1 cellular context compared by ENCODE assay signal in the genomic region with DNA sequence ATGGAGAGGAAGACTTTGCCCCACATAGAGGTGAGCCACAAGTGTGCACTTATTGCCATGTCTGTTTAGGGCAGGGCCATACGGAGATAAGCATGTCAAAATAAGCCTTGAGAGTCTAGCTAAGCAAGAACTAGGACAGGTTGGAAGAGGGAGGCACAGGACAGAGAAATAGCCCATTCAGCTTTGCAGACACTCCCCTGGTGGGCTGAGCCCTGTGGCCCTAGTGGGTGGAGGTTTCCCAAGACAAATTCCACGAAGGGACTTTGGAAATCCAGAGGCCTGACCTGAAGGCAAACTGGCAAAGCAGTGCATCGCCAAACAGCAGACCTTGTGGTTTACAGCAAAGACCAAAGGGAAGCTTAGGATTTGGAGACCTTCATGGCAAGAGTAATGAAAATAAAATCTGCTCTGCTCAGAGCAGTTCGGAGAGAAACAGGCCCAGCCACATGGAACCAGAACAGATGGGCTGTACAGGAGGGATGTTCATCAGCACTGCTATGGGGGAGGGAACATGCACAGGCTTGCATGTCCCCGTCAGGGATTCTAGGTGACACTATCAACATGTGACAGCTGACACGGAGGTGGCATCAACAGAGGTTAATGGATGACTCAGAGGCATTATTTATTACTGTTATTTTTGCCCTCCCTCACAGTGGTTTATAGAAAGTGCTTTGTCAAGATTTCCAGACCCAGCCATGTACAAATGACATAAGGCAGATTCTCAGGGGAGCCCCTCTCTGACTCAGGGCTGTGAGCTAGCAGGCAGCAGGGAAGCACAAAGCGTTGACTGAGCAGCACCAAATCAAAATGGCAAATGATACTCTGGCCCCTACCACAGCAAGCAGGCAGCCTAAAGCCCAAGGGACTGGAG.
TF ChIP-seq lines count a peak whose summit lies in the region.

No MANE protein-coding gene starts in this region.

TF ChIP-seq in K562, 482 proteins besides CTCF, POLR2A, EP300 and RAD21 (continued from another document and continues in another):
- TF ChIP-seq, protein P1, sequence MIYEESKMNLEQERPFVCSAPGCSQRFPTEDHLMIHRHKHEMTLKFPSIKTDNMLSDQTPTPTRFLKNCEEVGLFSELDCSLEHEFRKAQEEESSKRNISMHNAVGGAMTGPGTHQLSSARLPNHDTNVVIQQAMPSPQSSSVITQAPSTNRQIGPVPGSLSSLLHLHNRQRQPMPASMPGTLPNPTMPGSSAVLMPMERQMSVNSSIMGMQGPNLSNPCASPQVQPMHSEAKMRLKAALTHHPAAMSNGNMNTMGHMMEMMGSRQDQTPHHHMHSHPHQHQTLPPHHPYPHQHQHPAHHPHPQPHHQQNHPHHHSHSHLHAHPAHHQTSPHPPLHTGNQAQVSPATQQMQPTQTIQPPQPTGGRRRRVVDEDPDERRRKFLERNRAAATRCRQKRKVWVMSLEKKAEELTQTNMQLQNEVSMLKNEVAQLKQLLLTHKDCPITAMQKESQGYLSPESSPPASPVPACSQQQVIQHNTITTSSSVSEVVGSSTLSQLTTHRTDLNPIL (CRISPR knock-in tag; IDR thresholded peaks at IDR 0.05) = no peak
- TF ChIP-seq GATAD2A (IDR thresholded peaks at IDR 0.05) (no peak), ZNF197 (CRISPR knock-in tag; IDR thresholded peaks at IDR 0.05; ENCODE audit: low read depth) (no peak), ZNF174 (CRISPR knock-in tag; IDR thresholded peaks at IDR 0.05) (no peak), TFAM (CRISPR knock-in tag; conservative IDR thresholded peaks at IDR 0.05) (no peak), ZNF239 (CRISPR knock-in tag; IDR thresholded peaks at IDR 0.05) (no peak), NR4A1 (CRISPR knock-in tag; IDR thresholded peaks at IDR 0.05) (peak; percentile 74; the same call in 1 of the 2 replicates), NR4A1 (tag; IDR thresholded peaks at IDR 0.05) (0 out of 2 replicates have a peak, but pooled peaks have one; percentile 42), ZNF644 (tag; IDR thresholded peaks at IDR 0.05; ENCODE audit: low read depth) (no peak), PHB (CRISPR knock-in tag; IDR thresholded peaks at IDR 0.05) (no peak), CEBPG (CRISPR knock-in tag; IDR thresholded peaks at IDR 0.05) (no peak), CEBPG (tag; conservative IDR thresholded peaks at IDR 0.05 in 1 of 2, IDR thresholded peaks at IDR 0.05 in 1 of 2) (no peak), ZNF551 (CRISPR knock-in tag; IDR thresholded peaks at IDR 0.05) (no peak), MTF1 (CRISPR knock-in tag; IDR thresholded peaks at IDR 0.05; ENCODE audit: borderline replicate concordance) (peak; percentile 17; the same call in 1 of the 2 replicates), RNF2 (IDR thresholded peaks at IDR 0.05) (no peak), CHD4 (IDR thresholded peaks at IDR 0.05; ENCODE audit: insufficient read depth, insufficient replicate concordance, low read depth, low read length, poor library complexity, severe bottlenecking) (no peak), ASH1L (IDR thresholded peaks at IDR 0.05; ENCODE audit: borderline replicate concordance, low read depth, partially characterized antibody) (no peak), ZFP36 (IDR thresholded peaks at IDR 0.05; ENCODE audit: low read depth, low read length, partially characterized antibody) (peak; percentile 60), POLR2G (IDR thresholded peaks at IDR 0.05; ENCODE audit: low read depth, low read length) (no peak), ZBED1 (IDR thresholded peaks at IDR 0.05) (no peak), SREBF1 (IDR thresholded peaks at IDR 0.05; ENCODE audit: borderline replicate concordance, low read depth, low read length) (no peak), RBBP5 (IDR thresholded peaks at IDR 0.05; ENCODE audit: borderline replicate concordance, insufficient read depth, low read length, poor library complexity, severe bottlenecking) (peak; percentile 14), ZKSCAN3 (CRISPR knock-in tag; IDR thresholded peaks at IDR 0.05) (no peak), ETS2 (tag; IDR thresholded peaks at IDR 0.05; ENCODE audit: borderline replicate concordance, poor library complexity, severe bottlenecking) (no peak), NUFIP1 (IDR thresholded peaks at IDR 0.05; ENCODE audit: partially characterized antibody) (no peak), RBFOX2 (IDR thresholded peaks at IDR 0.05; ENCODE audit: low read depth, low read length) (no peak), TRIM24 (IDR thresholded peaks at IDR 0.05) (peak; percentile 44 to 62; a peak in 3 of 4 replicates), ZNF699 (CRISPR knock-in tag; IDR thresholded peaks at IDR 0.05; ENCODE audit: insufficient replicate concordance) (no peak)
- TF ChIP-seq, protein P2, sequence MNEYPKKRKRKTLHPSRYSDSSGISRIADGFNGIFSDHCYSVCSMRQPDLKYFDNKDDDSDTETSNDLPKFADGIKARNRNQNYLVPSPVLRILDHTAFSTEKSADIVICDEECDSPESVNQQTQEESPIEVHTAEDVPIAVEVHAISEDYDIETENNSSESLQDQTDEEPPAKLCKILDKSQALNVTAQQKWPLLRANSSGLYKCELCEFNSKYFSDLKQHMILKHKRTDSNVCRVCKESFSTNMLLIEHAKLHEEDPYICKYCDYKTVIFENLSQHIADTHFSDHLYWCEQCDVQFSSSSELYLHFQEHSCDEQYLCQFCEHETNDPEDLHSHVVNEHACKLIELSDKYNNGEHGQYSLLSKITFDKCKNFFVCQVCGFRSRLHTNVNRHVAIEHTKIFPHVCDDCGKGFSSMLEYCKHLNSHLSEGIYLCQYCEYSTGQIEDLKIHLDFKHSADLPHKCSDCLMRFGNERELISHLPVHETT (CRISPR knock-in tag; conservative IDR thresholded peaks at IDR 0.05 in 1 of 2, IDR thresholded peaks at IDR 0.05 in 1 of 2) = no peak
- TF ChIP-seq, protein P3, sequence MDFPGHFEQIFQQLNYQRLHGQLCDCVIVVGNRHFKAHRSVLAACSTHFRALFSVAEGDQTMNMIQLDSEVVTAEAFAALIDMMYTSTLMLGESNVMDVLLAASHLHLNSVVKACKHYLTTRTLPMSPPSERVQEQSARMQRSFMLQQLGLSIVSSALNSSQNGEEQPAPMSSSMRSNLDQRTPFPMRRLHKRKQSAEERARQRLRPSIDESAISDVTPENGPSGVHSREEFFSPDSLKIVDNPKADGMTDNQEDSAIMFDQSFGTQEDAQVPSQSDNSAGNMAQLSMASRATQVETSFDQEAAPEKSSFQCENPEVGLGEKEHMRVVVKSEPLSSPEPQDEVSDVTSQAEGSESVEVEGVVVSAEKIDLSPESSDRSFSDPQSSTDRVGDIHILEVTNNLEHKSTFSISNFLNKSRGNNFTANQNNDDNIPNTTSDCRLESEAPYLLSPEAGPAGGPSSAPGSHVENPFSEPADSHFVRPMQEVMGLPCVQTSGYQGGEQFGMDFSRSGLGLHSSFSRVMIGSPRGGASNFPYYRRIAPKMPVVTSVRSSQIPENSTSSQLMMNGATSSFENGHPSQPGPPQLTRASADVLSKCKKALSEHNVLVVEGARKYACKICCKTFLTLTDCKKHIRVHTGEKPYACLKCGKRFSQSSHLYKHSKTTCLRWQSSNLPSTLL (IDR thresholded peaks at IDR 0.05) = no peak
- TF ChIP-seq, protein P4, sequence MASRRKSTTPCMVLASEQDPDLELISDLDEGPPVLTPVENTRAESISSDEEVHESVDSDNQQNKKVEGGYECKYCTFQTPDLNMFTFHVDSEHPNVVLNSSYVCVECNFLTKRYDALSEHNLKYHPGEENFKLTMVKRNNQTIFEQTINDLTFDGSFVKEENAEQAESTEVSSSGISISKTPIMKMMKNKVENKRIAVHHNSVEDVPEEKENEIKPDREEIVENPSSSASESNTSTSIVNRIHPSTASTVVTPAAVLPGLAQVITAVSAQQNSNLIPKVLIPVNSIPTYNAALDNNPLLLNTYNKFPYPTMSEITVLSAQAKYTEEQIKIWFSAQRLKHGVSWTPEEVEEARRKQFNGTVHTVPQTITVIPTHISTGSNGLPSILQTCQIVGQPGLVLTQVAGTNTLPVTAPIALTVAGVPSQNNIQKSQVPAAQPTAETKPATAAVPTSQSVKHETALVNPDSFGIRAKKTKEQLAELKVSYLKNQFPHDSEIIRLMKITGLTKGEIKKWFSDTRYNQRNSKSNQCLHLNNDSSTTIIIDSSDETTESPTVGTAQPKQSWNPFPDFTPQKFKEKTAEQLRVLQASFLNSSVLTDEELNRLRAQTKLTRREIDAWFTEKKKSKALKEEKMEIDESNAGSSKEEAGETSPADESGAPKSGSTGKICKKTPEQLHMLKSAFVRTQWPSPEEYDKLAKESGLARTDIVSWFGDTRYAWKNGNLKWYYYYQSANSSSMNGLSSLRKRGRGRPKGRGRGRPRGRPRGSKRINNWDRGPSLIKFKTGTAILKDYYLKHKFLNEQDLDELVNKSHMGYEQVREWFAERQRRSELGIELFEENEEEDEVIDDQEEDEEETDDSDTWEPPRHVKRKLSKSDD (conservative IDR thresholded peaks at IDR 0.05; ENCODE audit: low read length) = no peak
- TF ChIP-seq, protein P5, sequence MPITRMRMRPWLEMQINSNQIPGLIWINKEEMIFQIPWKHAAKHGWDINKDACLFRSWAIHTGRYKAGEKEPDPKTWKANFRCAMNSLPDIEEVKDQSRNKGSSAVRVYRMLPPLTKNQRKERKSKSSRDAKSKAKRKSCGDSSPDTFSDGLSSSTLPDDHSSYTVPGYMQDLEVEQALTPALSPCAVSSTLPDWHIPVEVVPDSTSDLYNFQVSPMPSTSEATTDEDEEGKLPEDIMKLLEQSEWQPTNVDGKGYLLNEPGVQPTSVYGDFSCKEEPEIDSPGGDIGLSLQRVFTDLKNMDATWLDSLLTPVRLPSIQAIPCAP (CRISPR knock-in tag; IDR thresholded peaks at IDR 0.05; ENCODE audit: borderline replicate concordance) = no peak
- TF ChIP-seq, protein P6, sequence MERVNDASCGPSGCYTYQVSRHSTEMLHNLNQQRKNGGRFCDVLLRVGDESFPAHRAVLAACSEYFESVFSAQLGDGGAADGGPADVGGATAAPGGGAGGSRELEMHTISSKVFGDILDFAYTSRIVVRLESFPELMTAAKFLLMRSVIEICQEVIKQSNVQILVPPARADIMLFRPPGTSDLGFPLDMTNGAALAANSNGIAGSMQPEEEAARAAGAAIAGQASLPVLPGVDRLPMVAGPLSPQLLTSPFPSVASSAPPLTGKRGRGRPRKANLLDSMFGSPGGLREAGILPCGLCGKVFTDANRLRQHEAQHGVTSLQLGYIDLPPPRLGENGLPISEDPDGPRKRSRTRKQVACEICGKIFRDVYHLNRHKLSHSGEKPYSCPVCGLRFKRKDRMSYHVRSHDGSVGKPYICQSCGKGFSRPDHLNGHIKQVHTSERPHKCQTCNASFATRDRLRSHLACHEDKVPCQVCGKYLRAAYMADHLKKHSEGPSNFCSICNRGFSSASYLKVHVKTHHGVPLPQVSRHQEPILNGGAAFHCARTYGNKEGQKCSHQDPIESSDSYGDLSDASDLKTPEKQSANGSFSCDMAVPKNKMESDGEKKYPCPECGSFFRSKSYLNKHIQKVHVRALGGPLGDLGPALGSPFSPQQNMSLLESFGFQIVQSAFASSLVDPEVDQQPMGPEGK (CRISPR knock-in tag; IDR thresholded peaks at IDR 0.05; ENCODE audit: borderline replicate concordance) = no peak
- TF ChIP-seq, protein P7, sequence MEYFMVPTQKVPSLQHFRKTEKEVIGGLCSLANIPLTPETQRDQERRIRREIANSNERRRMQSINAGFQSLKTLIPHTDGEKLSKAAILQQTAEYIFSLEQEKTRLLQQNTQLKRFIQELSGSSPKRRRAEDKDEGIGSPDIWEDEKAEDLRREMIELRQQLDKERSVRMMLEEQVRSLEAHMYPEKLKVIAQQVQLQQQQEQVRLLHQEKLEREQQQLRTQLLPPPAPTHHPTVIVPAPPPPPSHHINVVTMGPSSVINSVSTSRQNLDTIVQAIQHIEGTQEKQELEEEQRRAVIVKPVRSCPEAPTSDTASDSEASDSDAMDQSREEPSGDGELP (CRISPR knock-in tag; IDR thresholded peaks at IDR 0.05; ENCODE audit: borderline replicate concordance) = peak; percentile 78
- TF ChIP-seq, protein P8, sequence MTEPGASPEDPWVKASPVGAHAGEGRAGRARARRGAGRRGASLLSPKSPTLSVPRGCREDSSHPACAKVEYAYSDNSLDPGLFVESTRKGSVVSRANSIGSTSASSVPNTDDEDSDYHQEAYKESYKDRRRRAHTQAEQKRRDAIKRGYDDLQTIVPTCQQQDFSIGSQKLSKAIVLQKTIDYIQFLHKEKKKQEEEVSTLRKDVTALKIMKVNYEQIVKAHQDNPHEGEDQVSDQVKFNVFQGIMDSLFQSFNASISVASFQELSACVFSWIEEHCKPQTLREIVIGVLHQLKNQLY (CRISPR knock-in tag; conservative IDR thresholded peaks at IDR 0.05) = 0 out of 4 replicates have a peak, but pooled peaks of 1 of the 2 experiments have one; percentile 62
- TF ChIP-seq, protein P9, sequence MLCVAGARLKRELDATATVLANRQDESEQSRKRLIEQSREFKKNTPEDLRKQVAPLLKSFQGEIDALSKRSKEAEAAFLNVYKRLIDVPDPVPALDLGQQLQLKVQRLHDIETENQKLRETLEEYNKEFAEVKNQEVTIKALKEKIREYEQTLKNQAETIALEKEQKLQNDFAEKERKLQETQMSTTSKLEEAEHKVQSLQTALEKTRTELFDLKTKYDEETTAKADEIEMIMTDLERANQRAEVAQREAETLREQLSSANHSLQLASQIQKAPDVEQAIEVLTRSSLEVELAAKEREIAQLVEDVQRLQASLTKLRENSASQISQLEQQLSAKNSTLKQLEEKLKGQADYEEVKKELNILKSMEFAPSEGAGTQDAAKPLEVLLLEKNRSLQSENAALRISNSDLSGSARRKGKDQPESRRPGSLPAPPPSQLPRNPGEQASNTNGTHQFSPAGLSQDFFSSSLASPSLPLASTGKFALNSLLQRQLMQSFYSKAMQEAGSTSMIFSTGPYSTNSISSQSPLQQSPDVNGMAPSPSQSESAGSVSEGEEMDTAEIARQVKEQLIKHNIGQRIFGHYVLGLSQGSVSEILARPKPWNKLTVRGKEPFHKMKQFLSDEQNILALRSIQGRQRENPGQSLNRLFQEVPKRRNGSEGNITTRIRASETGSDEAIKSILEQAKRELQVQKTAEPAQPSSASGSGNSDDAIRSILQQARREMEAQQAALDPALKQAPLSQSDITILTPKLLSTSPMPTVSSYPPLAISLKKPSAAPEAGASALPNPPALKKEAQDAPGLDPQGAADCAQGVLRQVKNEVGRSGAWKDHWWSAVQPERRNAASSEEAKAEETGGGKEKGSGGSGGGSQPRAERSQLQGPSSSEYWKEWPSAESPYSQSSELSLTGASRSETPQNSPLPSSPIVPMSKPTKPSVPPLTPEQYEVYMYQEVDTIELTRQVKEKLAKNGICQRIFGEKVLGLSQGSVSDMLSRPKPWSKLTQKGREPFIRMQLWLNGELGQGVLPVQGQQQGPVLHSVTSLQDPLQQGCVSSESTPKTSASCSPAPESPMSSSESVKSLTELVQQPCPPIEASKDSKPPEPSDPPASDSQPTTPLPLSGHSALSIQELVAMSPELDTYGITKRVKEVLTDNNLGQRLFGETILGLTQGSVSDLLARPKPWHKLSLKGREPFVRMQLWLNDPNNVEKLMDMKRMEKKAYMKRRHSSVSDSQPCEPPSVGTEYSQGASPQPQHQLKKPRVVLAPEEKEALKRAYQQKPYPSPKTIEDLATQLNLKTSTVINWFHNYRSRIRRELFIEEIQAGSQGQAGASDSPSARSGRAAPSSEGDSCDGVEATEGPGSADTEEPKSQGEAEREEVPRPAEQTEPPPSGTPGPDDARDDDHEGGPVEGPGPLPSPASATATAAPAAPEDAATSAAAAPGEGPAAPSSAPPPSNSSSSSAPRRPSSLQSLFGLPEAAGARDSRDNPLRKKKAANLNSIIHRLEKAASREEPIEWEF (CRISPR knock-in tag; IDR thresholded peaks at IDR 0.05) = no peak
